Comparison of ENCODE assay signal across 17 cellular contexts in genomic region chr7:16428672-16429071, GRCh38.
DNase-seq lines count a peak whose midpoint lies in the region; ATAC-seq, FAIRE-seq and TF ChIP-seq lines count a peak whose summit lies in the region.
"Had no signal": no experiment of that assay in that cellular context is flagged by ENCODE, and none has a peak within 500 bp of the region (broad histone marks: within the 10 kb centered on the region; RNA-seq: fewer than 3 reads in every experiment).

No MANE protein-coding gene starts in this region.

- no peak for ATAC-seq in GM19455 (IDR thresholded peaks at IDR 0.05; ENCODE audit: unreplicated experiment)
- ATAC-seq: activated T-helper 17 cell treated with anti-CD3 and anti-CD28 coated beads, Interleukin-2, amount 50 U/mL, for 72 hours; body of pancreas had no signal

- TF ChIP-seq POLR2A in H54 (IDR thresholded peaks at IDR 0.05; ENCODE audit: low read depth, low read length) = no peak

- DNase-seq in H54 (ENCODE audit: insufficient read length, low spot score) (no peak), OCI-M1 (lab: John Stamatoyannopoulos, UW) (peak; percentile 62), choroid plexus epithelial cell (ENCODE audit: low read depth) (peak; percentile 60), retinal pigment epithelial cell (ENCODE audit: low read depth) (peak; percentile 37), iPS-NIHi11 (ENCODE audit: low spot score) (no peak), islet precursor cell (no peak), nucleus accumbens (lab: John Stamatoyannopoulos, UW) (no peak)
- DNase-seq: activated CD4-positive, alpha-beta T cell treated with anti-CD3 and anti-CD28 coated beads, Interleukin-2, amount 50 U/mL, for 4 hours; body of pancreas; NCI-H2107; stimulated activated CD4-positive, alpha-beta T cell treated with anti-CD3 and anti-CD28 coated beads, Interleukin-2, amount 100 ng/mL, for 48 hours; stimulated activated naive CD4-positive, alpha-beta T cell treated with Interleukin-2 at 50 U/mL for 16 hours; T-helper 1 cell had no signal

- peak; percentile 15 for FAIRE-seq in H54 (lab: Jason Lieb, UNC)
- FAIRE-seq: endometrium had no signal

- no peak for TF ChIP-seq CTCF in choroid plexus epithelial cell (conservative IDR thresholded peaks at IDR 0.05; ENCODE audit: low read depth, low read length)
- no peak for TF ChIP-seq CTCF in retinal pigment epithelial cell (conservative IDR thresholded peaks at IDR 0.05; ENCODE audit: low read depth, low read length)

- H3K4me3 ChIP-seq in choroid plexus epithelial cell (ENCODE audit: low read depth, low read length) (no peak overlapping the region), retinal pigment epithelial cell (ENCODE audit: low read length) (no peak overlapping the region)
- H3K4me3 ChIP-seq: body of pancreas, prostate gland had no signal

Comparison
In these comparisons a context has a peak if more than half of its experiments do, and no peak if none do; other contexts are left out.
1. DNase-seq: peak in OCI-M1 (single experiment), choroid plexus epithelial cell (single experiment) and retinal pigment epithelial cell (single experiment); none in H54 (single experiment), iPS-NIHi11 (single experiment), islet precursor cell (single experiment) and nucleus accumbens (0 of 56).